10 cellular contexts compared by ENCODE assay signal in genomic region chr13:26476111-26476743, GRCh38.
DNase-seq lines count a peak whose midpoint lies in the region; ATAC-seq and TF ChIP-seq lines count a peak whose summit lies in the region.
"Had no signal": no experiment of that assay in that cellular context is flagged by ENCODE, and none has a peak within 500 bp of the region (broad histone marks: within the 10 kb centered on the region; RNA-seq: fewer than 3 reads in every experiment).

No MANE protein-coding gene starts in this region.

- H3K36me3 ChIP-seq in left lung, result no peaks in the 10 kb centered on the region

- no peak overlapping the region for H3K4me3 ChIP-seq in left lung

- H3K27me3 Mint-ChIP-seq in chondrocyte (ENCODE audit: low read depth), result no peaks in the 10 kb centered on the region

- no peak for TF ChIP-seq CTCF in chondrocyte (IDR thresholded peaks at IDR 0.05)
- TF ChIP-seq CTCF in left lung (IDR thresholded peaks at IDR 0.05), result no peak

- ATAC-seq in left lung, result peak; percentile 30
- ATAC-seq in GM21367 (IDR thresholded peaks at IDR 0.05; ENCODE audit: unreplicated experiment), result no peak

- no peaks in the 10 kb centered on the region for H3K9me3 ChIP-seq in left lung

- DNase-seq in activated CD4-positive, alpha-beta T cell treated with anti-CD3 and anti-CD28 coated beads for 48 hours, result peak; percentile 14
- DNase-seq in activated CD4-positive, alpha-beta T cell treated with anti-CD3 and anti-CD28 coated beads for 4 hours, result no peak
- DNase-seq in chondrocyte (ENCODE audit: low spot score) (no peak), left lung (no peak), medulla oblongata (ENCODE audit: extremely low spot score) (no peak), SIG-M5 treated with dmso at 0.1 percent for 504 hours (lab: John Stamatoyannopoulos, UW; ENCODE audit: unreplicated experiment) (no peak)
- DNase-seq: ACHN, NCI-H446 treated with DMSO at 0.1 percent for 48 hours had no signal

- no peaks in the 10 kb centered on the region for H3K4me1 ChIP-seq in left lung

- peaks cover 34% of the 10 kb centered on the region for H3K4me1 Mint-ChIP-seq in chondrocyte (ENCODE audit: low read depth)

- no peaks in the 10 kb centered on the region for H3K27me3 ChIP-seq in left lung

- H3K9me3 Mint-ChIP-seq in chondrocyte (ENCODE audit: low read depth), result no peaks in the 10 kb centered on the region

- H3K27ac ChIP-seq in left lung (peak overlapping the region in 1 of 2 donors; percentile 3), temporal lobe (ENCODE audit: low read depth, low read length) (peak overlapping the region; percentile 10)

- H3K36me3 Mint-ChIP-seq in chondrocyte (ENCODE audit: low read depth), result no peaks in the 10 kb centered on the region

- intact Hi-C loops in left lung (cut with DNase I), result no loop called here

- H3K27ac Mint-ChIP-seq in chondrocyte (ENCODE audit: unreplicated experiment), result peak overlapping the region; percentile 97

- H3K4me3 Mint-ChIP-seq in chondrocyte (ENCODE audit: unreplicated experiment), result peak overlapping the region; percentile 69
